2 cellular contexts compared by ENCODE assay signal in the genomic region with DNA sequence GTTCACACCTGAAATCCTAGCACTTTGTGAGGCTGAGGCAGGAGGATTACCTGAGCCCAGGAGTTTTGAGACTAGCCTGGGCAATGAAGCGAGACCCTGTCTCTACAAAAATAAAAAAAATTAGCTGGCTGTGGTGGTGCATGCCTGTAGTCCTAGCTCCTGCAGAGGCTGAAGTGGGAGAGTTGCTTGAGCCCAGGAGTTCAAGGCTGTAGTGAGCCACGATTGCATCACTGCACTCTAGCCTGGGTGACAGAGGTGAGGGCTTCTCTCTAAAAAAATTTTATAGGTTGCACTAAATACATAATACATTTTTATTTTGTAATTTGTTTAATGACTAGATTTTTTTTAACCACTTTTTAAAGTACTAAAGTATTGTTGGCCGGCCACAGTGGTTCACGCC.
TF ChIP-seq lines count a peak whose summit lies in the region.

No MANE protein-coding gene starts in this region.

TF ChIP-seq in SK-N-SH, 30 proteins besides CTCF, POLR2A, EP300 and RAD21 (continued from another document):
- TF ChIP-seq, protein P1, sequence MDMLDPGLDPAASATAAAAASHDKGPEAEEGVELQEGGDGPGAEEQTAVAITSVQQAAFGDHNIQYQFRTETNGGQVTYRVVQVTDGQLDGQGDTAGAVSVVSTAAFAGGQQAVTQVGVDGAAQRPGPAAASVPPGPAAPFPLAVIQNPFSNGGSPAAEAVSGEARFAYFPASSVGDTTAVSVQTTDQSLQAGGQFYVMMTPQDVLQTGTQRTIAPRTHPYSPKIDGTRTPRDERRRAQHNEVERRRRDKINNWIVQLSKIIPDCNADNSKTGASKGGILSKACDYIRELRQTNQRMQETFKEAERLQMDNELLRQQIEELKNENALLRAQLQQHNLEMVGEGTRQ (IDR thresholded peaks at IDR 0.05; ENCODE audit: borderline replicate concordance, low read depth, low read length), result no peak
- no peak for TF ChIP-seq CHD2 (IDR thresholded peaks at IDR 0.05; ENCODE audit: low read length, partially characterized antibody)

TF ChIP-seq in HepG2, 621 proteins besides CTCF, POLR2A, EP300 and RAD21 (continued from another document):
- TF ChIP-seq ZNF766 (CRISPR knock-in tag; IDR thresholded peaks at IDR 0.05; ENCODE audit: borderline replicate concordance) (0 out of 2 replicates have a peak, but pooled peaks have one; percentile 41), ZNF883 (CRISPR knock-in tag; IDR thresholded peaks at IDR 0.05; ENCODE audit: not compliant biosample characterization) (no peak)
